In genomic region chr9:136588663-136589464, GRCh38 we compare ENCODE assay signal across 11 cellular contexts. TPM values are rescaled to one million over a fixed set of nuclear protein-coding genes. Genes with fewer than 3 reads are reported as not detected.
DNase-seq lines count a peak whose midpoint lies in the region; ATAC-seq, FAIRE-seq and TF ChIP-seq lines count a peak whose summit lies in the region.
"Had no signal": no experiment of that assay in that cellular context is flagged by ENCODE, and none has a peak within 500 bp of the region (broad histone marks: within the 10 kb centered on the region; RNA-seq: fewer than 3 reads in every experiment).

No MANE protein-coding gene starts in this region.

- POLR2A ChIA-PET in CD4-positive, alpha-beta T cell (lab: Charles Lee) = interaction anchor here (1.6 to 2.0 kb wide), 2 partner anchors 50 to 56 kb away, joined by 7 to 10 read pairs; no protein-coding TSS in a partner anchor
- POLR2A ChIA-PET in HEK293 (lab: Yijun Ruan, JAX) = interaction anchor here (0.5 kb wide), 1 partner anchor 43 kb away, joined by 3 read pairs; no protein-coding TSS in a partner anchor
- POLR2A ChIA-PET in naive thymus-derived CD8-positive, alpha-beta T cell (lab: Charles Lee) = interaction anchor here (0.6 to 2.0 kb wide), 4 partner anchors 25 to 297 kb away, joined by 3 to 12 read pairs (median 5); no protein-coding TSS in a partner anchor
- POLR2A ChIA-PET in MCF 10A (lab: Yijun Ruan, JAX) = interaction anchor here (0.6 to 1.2 kb wide), 3 partner anchors 37 to 50 kb away, joined by 3 to 4 read pairs (median 3); no protein-coding TSS in a partner anchor

- no peak overlapping the region for H3K27ac Mint-ChIP-seq in CD4-positive, alpha-beta T cell
- H3K27ac Mint-ChIP-seq in activated naive CD8-positive, alpha-beta T cell treated with anti-CD3 and anti-CD28 coated beads, Interleukin-2, amount 50 U/mL, for 24 hours = peak overlapping the region; percentile 46
- H3K27ac Mint-ChIP-seq in naive thymus-derived CD8-positive, alpha-beta T cell = peak overlapping the region; percentile 36 to 93 (median 72)
- H3K27ac Mint-ChIP-seq in MCF 10A (ENCODE audit: low read depth, unreplicated experiment) = no peak overlapping the region

- H3K9me3 Mint-ChIP-seq in CD4-positive, alpha-beta T cell = no peaks in the 10 kb centered on the region
- H3K9me3 Mint-ChIP-seq in activated naive CD8-positive, alpha-beta T cell treated with anti-CD3 and anti-CD28 coated beads, Interleukin-2, amount 50 U/mL, for 24 hours = no peaks in the 10 kb centered on the region
- H3K9me3 Mint-ChIP-seq in naive thymus-derived CD8-positive, alpha-beta T cell = no peaks in the 10 kb centered on the region
- no peaks in the 10 kb centered on the region for H3K9me3 Mint-ChIP-seq in MCF 10A (ENCODE audit: unreplicated experiment)

- CTCF ChIA-PET in CD4-positive, alpha-beta T cell (lab: Charles Lee) = no interaction called here
- CTCF ChIA-PET in HEK293 (lab: Yijun Ruan, JAX) (interaction anchor here (0.6 to 1.2 kb wide), 2 partner anchors 41 to 129 kb away, joined by 3 to 6 read pairs; no protein-coding TSS in a partner anchor), MCF 10A (lab: Yijun Ruan, JAX) (interaction anchor here (0.6 kb wide), 1 partner anchor 1194 kb away, joined by 3 read pairs; no protein-coding TSS in a partner anchor)

- H3K27me3 Mint-ChIP-seq in CD4-positive, alpha-beta T cell = no peaks in the 10 kb centered on the region
- peaks cover 2% of the 10 kb centered on the region for H3K27me3 Mint-ChIP-seq in activated naive CD8-positive, alpha-beta T cell treated with anti-CD3 and anti-CD28 coated beads, Interleukin-2, amount 50 U/mL, for 24 hours
- H3K27me3 Mint-ChIP-seq in naive thymus-derived CD8-positive, alpha-beta T cell = peaks cover 0 to 1% (median 0%) of the 10 kb centered on the region in 5 donors
- H3K27me3 Mint-ChIP-seq in MCF 10A (ENCODE audit: insufficient read depth, unreplicated experiment) = peaks cover 30% of the 10 kb centered on the region

- no peak overlapping the region for H3K4me3 ChIP-seq in HEK293 (ENCODE audit: low read depth, low read length)

- H3K9me3 ChIP-seq in CD4-positive, alpha-beta T cell (ENCODE audit: control insufficient read depth, low read length) = no peaks in the 10 kb centered on the region
- H3K9me3 ChIP-seq in HEK293 (ENCODE audit: control insufficient read depth, insufficient read depth, low read depth, low read length) = no peaks in the 10 kb centered on the region
- H3K9me3 ChIP-seq: Caco-2 had no signal

- no peak overlapping the region for H3K27ac ChIP-seq in CD4-positive, alpha-beta T cell (ENCODE audit: low read depth, low read length)
- H3K27ac ChIP-seq in HEK293 (ENCODE audit: extremely low read depth, low read depth, low read length) = no peak overlapping the region

- no peaks in the 10 kb centered on the region for H3K36me3 Mint-ChIP-seq in CD4-positive, alpha-beta T cell (ENCODE audit: low read depth)
- no peaks in the 10 kb centered on the region for H3K36me3 Mint-ChIP-seq in activated naive CD8-positive, alpha-beta T cell treated with anti-CD3 and anti-CD28 coated beads, Interleukin-2, amount 50 U/mL, for 24 hours (ENCODE audit: low read depth)
- H3K36me3 Mint-ChIP-seq in naive thymus-derived CD8-positive, alpha-beta T cell = no peaks in the 10 kb centered on the region
- no peaks in the 10 kb centered on the region for H3K36me3 Mint-ChIP-seq in MCF 10A (ENCODE audit: insufficient read depth, unreplicated experiment)

- BruUV-seq in MCF 10A (replicated peaks; lab: Mats Ljungman, UMichigan) = no TSS peak

- FAIRE-seq in GM12892 (lab: Jason Lieb, UNC) = no peak

- no peaks in the 10 kb centered on the region for H3K36me3 ChIP-seq in HEK293 (ENCODE audit: control insufficient read depth in 2 of 2, insufficient read depth in 1 of 2, low read length in 2 of 2)

- no peaks in the 10 kb centered on the region for H3K4me1 ChIP-seq in HEK293 (ENCODE audit: control insufficient read depth, insufficient read depth, low read length)
- H3K4me1 ChIP-seq: Caco-2 had no signal

- DNase-seq in CD4-positive, alpha-beta T cell = no peak
- peak; percentile 21 for DNase-seq in activated naive CD8-positive, alpha-beta T cell treated with anti-CD3 and anti-CD28 coated beads, Interleukin-2, amount 50 U/mL, for 24 hours
- DNase-seq in naive thymus-derived CD8-positive, alpha-beta T cell = peak in 2 of 10 donors; percentile 14 to 17
- DNase-seq in GM12892 (ENCODE audit: insufficient read length) = no peak
- DNase-seq in MCF 10A (ENCODE audit: unreplicated experiment) = no peak
- DNase-seq in superior temporal gyrus (ENCODE audit: extremely low spot score) = no peak
- DNase-seq: Caco-2, mammary epithelial cell, NCI-H524 had no signal

- H3K27me3 ChIP-seq in CD4-positive, alpha-beta T cell (ENCODE audit: control insufficient read depth, insufficient read depth, low read length) = no peaks in the 10 kb centered on the region

- H3K4me3 Mint-ChIP-seq in CD4-positive, alpha-beta T cell = peak overlapping the region; percentile 30
- H3K4me3 Mint-ChIP-seq in activated naive CD8-positive, alpha-beta T cell treated with anti-CD3 and anti-CD28 coated beads, Interleukin-2, amount 50 U/mL, for 24 hours = no peak overlapping the region
- H3K4me3 Mint-ChIP-seq in naive thymus-derived CD8-positive, alpha-beta T cell = peak overlapping the region; percentile 32 to 86 (median 68)
- no peak overlapping the region for H3K4me3 Mint-ChIP-seq in MCF 10A (ENCODE audit: unreplicated experiment)

- ATAC-seq in CD4-positive, alpha-beta T cell (ENCODE audit: poor library complexity) = peak; percentile 29
- ATAC-seq in activated naive CD8-positive, alpha-beta T cell treated with anti-CD3 and anti-CD28 coated beads, Interleukin-2, amount 50 U/mL, for 24 hours = peak; percentile 27
- ATAC-seq in naive thymus-derived CD8-positive, alpha-beta T cell = peak; percentile 32 to 64
- ATAC-seq in GM18867 (IDR thresholded peaks at IDR 0.05; ENCODE audit: unreplicated experiment) = no peak

- intact Hi-C loops in CD4-positive, alpha-beta T cell (cut with DNase I, micrococcal nuclease) = loop anchor here (5.0 kb wide), 1 partner anchor 42 kb away; the partner anchor contains the start of gene NOTCH1 (in 2 of the 2)
- intact Hi-C loops in MCF 10A (cut with micrococcal nuclease) = no loop called here

- H3K4me1 Mint-ChIP-seq in CD4-positive, alpha-beta T cell (ENCODE audit: low read depth) = peaks cover 15% of the 10 kb centered on the region
- peaks cover 18% of the 10 kb centered on the region for H3K4me1 Mint-ChIP-seq in activated naive CD8-positive, alpha-beta T cell treated with anti-CD3 and anti-CD28 coated beads, Interleukin-2, amount 50 U/mL, for 24 hours
- H3K4me1 Mint-ChIP-seq in naive thymus-derived CD8-positive, alpha-beta T cell = peaks cover 16 to 23% (median 21%) of the 10 kb centered on the region in 4 donors
- no peaks in the 10 kb centered on the region for H3K4me1 Mint-ChIP-seq in MCF 10A (ENCODE audit: insufficient read depth, unreplicated experiment)

- no peak for TF ChIP-seq POLR2A in GM12892 (IDR thresholded peaks at IDR 0.05; ENCODE audit: low read depth, low read length)

- no peak for TF ChIP-seq CTCF in CD4-positive, alpha-beta T cell (IDR thresholded peaks at IDR 0.05)
- no peak for TF ChIP-seq CTCF in HEK293 (tag by site-specific recombination; IDR thresholded peaks at IDR 0.05)
- TF ChIP-seq CTCF in MCF 10A (IDR thresholded peaks at IDR 0.05; ENCODE audit: unreplicated experiment) = no peak

TF ChIP-seq in HEK293, 187 proteins besides CTCF, POLR2A, EP300 and RAD21 (continues in another document):
- no peak for TF ChIP-seq ZNF19 (tag by site-specific recombination; IDR thresholded peaks at IDR 0.05; ENCODE audit: low read depth)
- TF ChIP-seq ZNF175 (tag by site-specific recombination; IDR thresholded peaks at IDR 0.05) = no peak
- TF ChIP-seq EGR2 (tag by site-specific recombination; IDR thresholded peaks at IDR 0.05; ENCODE audit: low read depth) = peak; percentile 94
- no peak for TF ChIP-seq ZNF280D (tag by site-specific recombination; IDR thresholded peaks at IDR 0.05)
- TF ChIP-seq ZFHX2 (tag by site-specific recombination; conservative IDR thresholded peaks at IDR 0.05) = peak; percentile 92
- TF ChIP-seq ZNF157 (tag by site-specific recombination; IDR thresholded peaks at IDR 0.05) = peak; percentile 27; the same call in 1 of the 2 replicates
- TF ChIP-seq MEIS1 (CRISPR knock-in tag; IDR thresholded peaks at IDR 0.05; ENCODE audit: borderline replicate concordance) = no peak

RNA-seq across cellular contexts. Expression of gene NOTCH1, which starts 43.0 kb away (rescaled TPM):
- total RNA-seq in CD4-positive, alpha-beta T cell = 10 to 100 TPM; 30.8 to 34.2 TPM
- 10 to 100 TPM; 76.2 to 84.3 TPM for total RNA-seq in naive thymus-derived CD8-positive, alpha-beta T cell
- polyA plus RNA-seq in naive thymus-derived CD8-positive, alpha-beta T cell = 1 to 10 TPM; 1.3 to 5.9 (median 1.6) TPM
- 2.1 TPM for polyA plus RNA-seq in GM12892 (2012; ENCODE audit: missing spikeins)
- 37.5 and 53.4 TPM in 2 replicates for total RNA-seq in MCF 10A (2022)

Comparison
In these comparisons a context has a peak if more than half of its experiments do, and no peak if none do; other contexts are left out.
1. H3K27ac Mint-ChIP-seq: peak in activated naive CD8-positive, alpha-beta T cell treated with anti-CD3 and anti-CD28 coated beads, Interleukin-2, amount 50 U/mL, for 24 hours (single experiment) and naive thymus-derived CD8-positive, alpha-beta T cell (10 of 10); none in CD4-positive, alpha-beta T cell (single experiment) and MCF 10A (single experiment).
2. H3K4me3 Mint-ChIP-seq: peak in CD4-positive, alpha-beta T cell (single experiment) and naive thymus-derived CD8-positive, alpha-beta T cell (10 of 10); none in activated naive CD8-positive, alpha-beta T cell treated with anti-CD3 and anti-CD28 coated beads, Interleukin-2, amount 50 U/mL, for 24 hours (single experiment) and MCF 10A (single experiment).